ENCODE assay signal across 8 cellular contexts in the genomic region with DNA sequence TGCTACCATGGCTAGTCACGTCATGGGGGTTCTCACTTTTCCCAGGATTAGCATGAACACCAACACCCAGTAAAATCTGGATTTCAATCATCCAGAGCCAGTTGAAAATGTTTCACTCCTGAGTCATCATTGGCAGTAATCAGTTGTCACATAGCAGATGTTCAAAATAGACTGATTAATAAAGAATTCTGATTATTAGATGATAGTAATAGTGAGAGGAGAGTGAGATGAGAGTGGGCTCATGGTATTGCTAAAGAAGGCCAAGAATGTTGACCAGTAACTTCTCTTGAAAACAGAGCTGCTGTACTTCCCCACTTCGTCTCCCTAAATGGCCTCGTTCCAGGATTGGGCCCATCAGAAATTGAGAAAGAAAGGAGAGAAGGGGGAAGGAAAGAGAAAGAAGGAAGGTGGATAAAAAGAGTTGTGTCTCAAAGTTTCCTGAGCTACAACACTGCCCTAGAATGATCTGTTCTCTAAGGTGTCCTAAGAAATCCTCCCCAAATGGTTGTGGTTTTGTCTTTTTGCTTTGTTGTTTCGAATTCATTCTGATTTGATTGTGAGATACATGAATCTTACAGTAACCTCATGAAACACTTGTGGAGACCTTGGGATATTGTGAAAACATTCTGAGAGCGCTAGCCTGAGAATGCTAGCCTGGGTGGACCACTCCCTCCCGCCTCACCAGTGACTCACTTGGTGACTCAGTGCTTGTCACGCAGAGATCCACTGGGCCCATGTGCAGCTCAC.
DNase-seq lines count a peak whose midpoint lies in the region; ATAC-seq and TF ChIP-seq lines count a peak whose summit lies in the region.

No MANE protein-coding gene starts in this region.

- TF ChIP-seq CTCF in Calu3 (IDR thresholded peaks at IDR 0.05; ENCODE audit: unreplicated experiment) = no peak
- TF ChIP-seq CTCF in OCI-LY7 (conservative IDR thresholded peaks at IDR 0.05; ENCODE audit: low read length) = no peak
- no peak for TF ChIP-seq CTCF in colonic mucosa (IDR thresholded peaks at IDR 0.05)

- no peak overlapping the region for H3K9ac ChIP-seq in colonic mucosa (ENCODE audit: low read depth in 2 of 2, low read length in 2 of 2)

- no peak for ATAC-seq in GM21526 (IDR thresholded peaks at IDR 0.05; ENCODE audit: low FRiP score, unreplicated experiment)

- H3K4me1 ChIP-seq in OCI-LY7 (ENCODE audit: insufficient read depth, low read length, poor library complexity, severe bottlenecking) (peaks cover 7% of the 10 kb centered on the region), colonic mucosa (no peaks in the 10 kb centered on the region)

- intact Hi-C loops in Calu3 (cut with micrococcal nuclease; ENCODE audit: unreplicated experiment) = no loop called here
- intact Hi-C loops in OCI-LY7 (cut with micrococcal nuclease; ENCODE audit: unreplicated experiment) = no loop called here
- intact Hi-C loops in colonic mucosa (cut with DNase I) = no loop called here

- peaks cover 10% of the 10 kb centered on the region for H3K36me3 Mint-ChIP-seq in Calu3 (ENCODE audit: insufficient read depth, unreplicated experiment)

- H3K4me3 ChIP-seq in OCI-LY7 (ENCODE audit: low read depth, low read length, poor library complexity, severe bottlenecking) (no peak overlapping the region), colonic mucosa (no peak overlapping the region)

- peak overlapping the region; percentile 52; the same call in 1 of the 2 replicates for H2AFZ ChIP-seq in OCI-LY7 (ENCODE audit: low read length)

- H3K9me3 ChIP-seq in OCI-LY7 (ENCODE audit: low read length) (no peaks in the 10 kb centered on the region; the same call in 1 of the 2 replicates), colonic mucosa (no peaks in the 10 kb centered on the region)

- BruUV-seq in Calu3 (replicated peaks; lab: Mats Ljungman, UMichigan) (no TSS peak), OCI-LY7 (replicated peaks; lab: Mats Ljungman, UMichigan) (no TSS peak)

- H3K27ac Mint-ChIP-seq in Calu3 (ENCODE audit: unreplicated experiment) = peak overlapping the region; percentile 99

- H3K4me2 ChIP-seq in OCI-LY7 (ENCODE audit: low read length) = no peak overlapping the region

- no peaks in the 10 kb centered on the region for H3K27me3 ChIP-seq in colonic mucosa

- no peaks in the 10 kb centered on the region for H3K27me3 Mint-ChIP-seq in Calu3 (ENCODE audit: unreplicated experiment)

- peaks cover 12% of the 10 kb centered on the region for H3K9me3 Mint-ChIP-seq in Calu3 (ENCODE audit: low read depth, unreplicated experiment)

- H3K4me3 Mint-ChIP-seq in Calu3 (ENCODE audit: low read depth, unreplicated experiment) = peak overlapping the region; percentile 45

- CTCF ChIA-PET in Calu3 (lab: Charles Lee) = no interaction called here
- CTCF ChIA-PET in OCI-LY7 (lab: Charles Lee; ENCODE audit: unreplicated experiment) = no interaction called here

- H4K20me1 ChIP-seq in OCI-LY7 (ENCODE audit: insufficient read depth, low read length) = no peaks in the 10 kb centered on the region

- no peaks in the 10 kb centered on the region for H3K79me2 ChIP-seq in OCI-LY7 (ENCODE audit: insufficient read depth, low read depth, low read length)

- POLR2A ChIA-PET in OCI-LY7 (lab: Charles Lee) = interaction anchor here (1.1 kb wide), 1 partner anchor 9 kb away, joined by 3 read pairs; no protein-coding TSS in a partner anchor

- H3K9me2 ChIP-seq in OCI-LY7 (ENCODE audit: insufficient read depth, low read length) = no peaks in the 10 kb centered on the region

- peak; percentile 81 for DNase-seq in Calu3
- no peak for DNase-seq in OCI-LY7 (ENCODE audit: low spot score)
- DNase-seq in activated gamma-delta T cell treated with anti-CD3 and anti-CD28 coated beads, Interleukin-2, amount 50 U/mL, for 16 hours (ENCODE audit: low read depth) = peak; percentile 53
- peak; percentile 83 for DNase-seq in hepatic stellate cell (ENCODE audit: low spot score)
- DNase-seq in stimulated activated CD4-positive, alpha-beta T cell treated with anti-CD3 and anti-CD28 coated beads, TNF-alpha, amount 100 ng/mL, for 24 hours (ENCODE audit: low read depth in 3 of 3) = peak; percentile 70 to 88 (median 85)
- DNase-seq in NCI-H2081 treated with DMSO at 0.1 percent for 48 hours (lab: John Stamatoyannopoulos, UW) = no peak
- no peak for DNase-seq in colonic mucosa

- H3K36me3 ChIP-seq in OCI-LY7 (ENCODE audit: insufficient read depth, low read length) (no peaks in the 10 kb centered on the region; the same call in 1 of the 2 replicates), colonic mucosa (no peaks in the 10 kb centered on the region)

- H3K27ac ChIP-seq in OCI-LY7 (ENCODE audit: low read depth, low read length, poor library complexity, severe bottlenecking) (no peak overlapping the region), colonic mucosa (no peak overlapping the region)

- H3K4me1 Mint-ChIP-seq in Calu3 (ENCODE audit: low read depth, unreplicated experiment) = peaks cover 34% of the 10 kb centered on the region

Comparison
In these comparisons a context has a peak if more than half of its experiments do, and no peak if none do; other contexts are left out.
1. DNase-seq: peak in Calu3 (single experiment), activated gamma-delta T cell treated with anti-CD3 and anti-CD28 coated beads, Interleukin-2, amount 50 U/mL, for 16 hours (single experiment), hepatic stellate cell (single experiment) and stimulated activated CD4-positive, alpha-beta T cell treated with anti-CD3 and anti-CD28 coated beads, TNF-alpha, amount 100 ng/mL, for 24 hours (3 of 3); none in OCI-LY7 (single experiment), NCI-H2081 treated with DMSO at 0.1 percent for 48 hours (single experiment) and colonic mucosa (single experiment).